ENCODE assay signal across 9 cellular contexts in genomic region chr16:10878328-10878643, GRCh38. TPM values are rescaled to one million over a fixed set of nuclear protein-coding genes. Genes with fewer than 3 reads are reported as not detected.
DNase-seq lines count a peak whose midpoint lies in the region; ATAC-seq and TF ChIP-seq lines count a peak whose summit lies in the region.
"Had no signal": no experiment of that assay in that cellular context is flagged by ENCODE, and none has a peak within 500 bp of the region (broad histone marks: within the 10 kb centered on the region; RNA-seq: fewer than 3 reads in every experiment).

No MANE protein-coding gene starts in this region.

- H2AFZ ChIP-seq in hepatocyte (no peak overlapping the region), smooth muscle cell (ENCODE audit: low read depth) (no peak overlapping the region)

- no peaks in the 10 kb centered on the region for H3K36me3 ChIP-seq in RWPE2 (ENCODE audit: low read depth)
- no peaks in the 10 kb centered on the region for H3K36me3 ChIP-seq in hepatocyte (replicated peaks; ENCODE audit: insufficient read depth, low read depth)
- no peaks in the 10 kb centered on the region for H3K36me3 ChIP-seq in stomach smooth muscle (ENCODE audit: control insufficient read depth in 2 of 2, insufficient read depth in 2 of 2, low read length in 2 of 2)
- H3K36me3 ChIP-seq in smooth muscle cell (ENCODE audit: low read depth): no peaks in the 10 kb centered on the region

- H3K4me1 Mint-ChIP-seq in T-helper 1 cell treated with Interleukin-12 subunit alpha and Interleukin-12 subunit beta and Interleukin-4 antibody, amounts not matched to agents 30 μg/mL and 1 μg/mL, for 36 hours (ENCODE audit: low read depth): peaks cover 71% of the 10 kb centered on the region

- H3K27ac ChIP-seq in RWPE2 (ENCODE audit: poor library complexity, severe bottlenecking): no peak overlapping the region
- H3K27ac ChIP-seq in hepatocyte: no peak overlapping the region
- no peak overlapping the region for H3K27ac ChIP-seq in stomach smooth muscle (ENCODE audit: low read length)
- H3K27ac ChIP-seq in smooth muscle cell (ENCODE audit: low read depth): no peak overlapping the region

- DNase-seq in T-helper 1 cell (no peak), RWPE2 (ENCODE audit: low spot score) (no peak), hepatocyte (ENCODE audit: low spot score) (no peak), smooth muscle cell (lab: John Stamatoyannopoulos, UW; ENCODE audit: unreplicated experiment) (no peak), NCI-H1694 (lab: John Stamatoyannopoulos, UW) (no peak)
- DNase-seq: AML-193 had no signal

- H3K9me2 ChIP-seq in hepatocyte (replicated peaks; ENCODE audit: insufficient read depth): no peaks in the 10 kb centered on the region

- ATAC-seq in RWPE2 (ENCODE audit: low read depth) (no peak), HG02571 (IDR thresholded peaks at IDR 0.05; ENCODE audit: unreplicated experiment) (no peak)

- H3K9me3 Mint-ChIP-seq in T-helper 1 cell treated with Interleukin-12 subunit alpha and Interleukin-12 subunit beta and Interleukin-4 antibody, amounts not matched to agents 30 μg/mL and 1 μg/mL, for 36 hours: no peaks in the 10 kb centered on the region

- H3K27ac Mint-ChIP-seq in T-helper 1 cell treated with Interleukin-12 subunit alpha and Interleukin-12 subunit beta and Interleukin-4 antibody, amounts not matched to agents 30 μg/mL and 1 μg/mL, for 36 hours: peak overlapping the region; percentile 62

- H3K9me3 ChIP-seq in RWPE2 (ENCODE audit: severe bottlenecking): no peaks in the 10 kb centered on the region
- H3K9me3 ChIP-seq in hepatocyte (ENCODE audit: low read depth): no peaks in the 10 kb centered on the region
- H3K9me3 ChIP-seq in stomach smooth muscle (ENCODE audit: control insufficient read depth in 2 of 2, low read length in 2 of 2): no peaks in the 10 kb centered on the region
- no peaks in the 10 kb centered on the region for H3K9me3 ChIP-seq in smooth muscle cell (replicated peaks; ENCODE audit: low read depth)

- peak overlapping the region in 1 of 2 donors; percentile 40 for H3K9ac ChIP-seq in stomach smooth muscle (ENCODE audit: low read length in 2 of 2)
- H3K9ac ChIP-seq in smooth muscle cell (ENCODE audit: low read depth): no peak overlapping the region

- H3K4me1 ChIP-seq in RWPE2 (ENCODE audit: insufficient read depth, poor library complexity, severe bottlenecking) (peaks cover 6% of the 10 kb centered on the region), hepatocyte (ENCODE audit: insufficient read depth) (no peaks in the 10 kb centered on the region), stomach smooth muscle (ENCODE audit: control insufficient read depth, insufficient read depth, low read length) (peaks cover 9% of the 10 kb centered on the region), smooth muscle cell (ENCODE audit: low read depth) (no peaks in the 10 kb centered on the region)

- H3K79me2 ChIP-seq in hepatocyte: no peaks in the 10 kb centered on the region
- H3K79me2 ChIP-seq in smooth muscle cell (ENCODE audit: low read depth): no peaks in the 10 kb centered on the region

- H4K20me1 ChIP-seq in hepatocyte (ENCODE audit: insufficient read depth, poor library complexity, severe bottlenecking) (no peaks in the 10 kb centered on the region), smooth muscle cell (ENCODE audit: low read depth) (no peaks in the 10 kb centered on the region)

- peaks cover 14% of the 10 kb centered on the region for H3K36me3 Mint-ChIP-seq in T-helper 1 cell treated with Interleukin-12 subunit alpha and Interleukin-12 subunit beta and Interleukin-4 antibody, amounts not matched to agents 30 μg/mL and 1 μg/mL, for 36 hours (ENCODE audit: low read depth)

- H3K4me3 Mint-ChIP-seq in T-helper 1 cell treated with Interleukin-12 subunit alpha and Interleukin-12 subunit beta and Interleukin-4 antibody, amounts not matched to agents 30 μg/mL and 1 μg/mL, for 36 hours: peak overlapping the region; percentile 87

- H3K27me3 ChIP-seq in RWPE2 (ENCODE audit: insufficient read depth, poor library complexity, severe bottlenecking) (peaks cover 17% of the 10 kb centered on the region), hepatocyte (peaks cover 74% of the 10 kb centered on the region), stomach smooth muscle (ENCODE audit: control insufficient read depth in 1 of 2, insufficient read depth in 2 of 2, low read length in 2 of 2) (peaks cover 26 to 31% of the 10 kb centered on the region in 2 donors), smooth muscle cell (ENCODE audit: low read depth) (peaks cover 78% of the 10 kb centered on the region)

- peak overlapping the region; percentile 14 for H3K4me3 ChIP-seq in RWPE2 (ENCODE audit: severe bottlenecking)
- no peak overlapping the region for H3K4me3 ChIP-seq in hepatocyte
- H3K4me3 ChIP-seq in stomach smooth muscle (ENCODE audit: low read length in 2 of 2): peak overlapping the region; percentile 82 to 83
- H3K4me3 ChIP-seq in smooth muscle cell: no peak overlapping the region

- peaks cover 21% of the 10 kb centered on the region for H3K27me3 Mint-ChIP-seq in T-helper 1 cell treated with Interleukin-12 subunit alpha and Interleukin-12 subunit beta and Interleukin-4 antibody, amounts not matched to agents 30 μg/mL and 1 μg/mL, for 36 hours (ENCODE audit: low read depth)

- H3K4me2 ChIP-seq in hepatocyte (peak overlapping the region; percentile 76), smooth muscle cell (no peak overlapping the region)

- H3F3A ChIP-seq in smooth muscle cell (ENCODE audit: low read depth): no peaks in the 10 kb centered on the region

- 49% methylated on average over 4 of the region's 4 CpGs for WGBS in hepatocyte (ENCODE audit: low lambda C conversion rate, missing lambda C conversion rate)
- 77% methylated on average over 4 of the region's 4 CpGs for WGBS in smooth muscle cell (ENCODE audit: low lambda C conversion rate)

- TF ChIP-seq CTCF in RWPE2 (IDR thresholded peaks at IDR 0.05; ENCODE audit: poor library complexity, severe bottlenecking) (no peak), hepatocyte (IDR thresholded peaks at IDR 0.05; ENCODE audit: poor library complexity) (no peak), smooth muscle cell (IDR thresholded peaks at IDR 0.05; ENCODE audit: borderline replicate concordance, insufficient read depth, poor library complexity, severe bottlenecking) (no peak)

RNA-seq across cellular contexts. Expression of gene CIITA, which starts 1.3 kb away (rescaled TPM):
- 0.08 TPM in 1 of 2 replicates, not detected in the other for total RNA-seq in hepatocyte
- polyA plus RNA-seq in hepatocyte: 0.24 and 1.1 TPM in 2 replicates
- total RNA-seq in smooth muscle cell: not detected in 2 replicates
- 0.11 and 0.31 TPM in 2 replicates for polyA plus RNA-seq in smooth muscle cell

RNA-seq across cellular contexts. Expression of gene TVP23A, which starts 59.7 kb away (rescaled TPM):
- total RNA-seq in hepatocyte (0.67 and 1.5 TPM in 2 replicates), smooth muscle cell (0.13 and 0.58 TPM in 2 replicates)
- polyA plus RNA-seq in hepatocyte (1.1 and 1.5 TPM in 2 replicates), smooth muscle cell (0.45 TPM in 2 replicates)

Comparison
In these comparisons a context has a peak if more than half of its experiments do, and no peak if none do; other contexts are left out.
1. H3K4me3 ChIP-seq: peak in RWPE2 (single experiment) and stomach smooth muscle (2 of 2); none in hepatocyte (single experiment) and smooth muscle cell (single experiment).